In genomic region chr15:34435658-34436057, GRCh38 we compare ENCODE assay signal across 10 cellular contexts. TPM values are rescaled to one million over a fixed set of nuclear protein-coding genes. Genes with fewer than 3 reads are reported as not detected.
DNase-seq lines count a peak whose midpoint lies in the region; ATAC-seq and TF ChIP-seq lines count a peak whose summit lies in the region.
"Had no signal": no experiment of that assay in that cellular context is flagged by ENCODE, and none has a peak within 500 bp of the region (broad histone marks: within the 10 kb centered on the region; RNA-seq: fewer than 3 reads in every experiment).

No MANE protein-coding gene starts in this region.

- dilution Hi-C loops in mammary epithelial cell (cut with HindIII; ENCODE audit: low sequenced_read_pairs) = no loop called here

- H3K4me1 Mint-ChIP-seq in Caco-2 (ENCODE audit: low read depth, unreplicated experiment) = no peaks in the 10 kb centered on the region

- peaks cover 4% of the 10 kb centered on the region for H3K79me1 ChIP-seq in neuronal stem cell (ENCODE audit: low read depth, low read length)

- ATAC-seq in GM18517 (IDR thresholded peaks at IDR 0.05; ENCODE audit: unreplicated experiment) = no peak

- H2BK12ac ChIP-seq in neuronal stem cell (ENCODE audit: low read length) = no peak overlapping the region

- H3K14ac ChIP-seq in neuronal stem cell (ENCODE audit: low read length) = no peak overlapping the region

- peaks cover 39% of the 10 kb centered on the region for H3K79me2 ChIP-seq in mammary epithelial cell (ENCODE audit: insufficient read depth, low read length)

- H3K4me1 ChIP-seq in Caco-2 (no peaks in the 10 kb centered on the region), mammary epithelial cell (ENCODE audit: insufficient read depth, low read length) (peaks cover 6% of the 10 kb centered on the region), neuronal stem cell (ENCODE audit: control insufficient read depth in 2 of 2, insufficient read depth in 1 of 2, low read depth in 1 of 2, low read length in 2 of 2) (peaks cover 0 to 4% of the 10 kb centered on the region in 2 donors), tibial artery (peaks cover 0 to 18% (median 8%) of the 10 kb centered on the region in 4 donors)

- intact Hi-C loops in Caco-2 (cut with micrococcal nuclease; ENCODE audit: unreplicated experiment) (no loop called here), mammary epithelial cell (cut with micrococcal nuclease) (loop anchor here (2.0 to 10.0 kb wide), 2 partner anchors 69 to 191 kb away; partner anchors contain the start of gene LPCAT4), tibial artery (cut with DNase I; ENCODE audit: low total_unique reads) (no loop called here)

- H3K4me3 Mint-ChIP-seq in Caco-2 (ENCODE audit: unreplicated experiment) = peak overlapping the region; percentile 66

- H3K4me3 ChIP-seq in Caco-2 (ENCODE audit: low read depth, low read length) (0 out of 2 replicates have a peak overlapping the region, but pooled peaks have one; percentile 1), NB4 (ENCODE audit: low read depth, low read length) (peak overlapping the region; percentile 75), mammary epithelial cell (replicated peaks in 1 of 3; ENCODE audit: insufficient read depth in 1 of 3, low read depth in 2 of 3, low read length in 3 of 3) (no peak overlapping the region), neuronal stem cell (ENCODE audit: low read length in 2 of 2) (no peak overlapping the region), tibial artery (no peak overlapping the region)

- H3K23ac ChIP-seq in neuronal stem cell (ENCODE audit: low read depth, low read length, poor library complexity) = no peak overlapping the region

- no peak for TF ChIP-seq POLR2A in NB4 (IDR thresholded peaks at IDR 0.05; ENCODE audit: extremely low read depth, insufficient read length)

- no peaks in the 10 kb centered on the region for H3K9me3 ChIP-seq in Caco-2
- no peaks in the 10 kb centered on the region for H3K9me3 ChIP-seq in mammary epithelial cell (replicated peaks; ENCODE audit: insufficient read depth, low read length)
- H3K9me3 ChIP-seq in neuronal stem cell (replicated peaks in 1 of 2; ENCODE audit: control insufficient read depth in 2 of 2, insufficient read depth in 1 of 2, low read depth in 1 of 2, low read length in 2 of 2) = no peaks in the 10 kb centered on the region
- no peaks in the 10 kb centered on the region for H3K9me3 ChIP-seq in tibial artery

- BruUV-seq in Caco-2 (replicated peaks; lab: Mats Ljungman, UMichigan) = no TSS peak
- BruUV-seq in mammary epithelial cell (replicated peaks; lab: Mats Ljungman, UMichigan) = no TSS peak

- no peak overlapping the region for H4K91ac ChIP-seq in neuronal stem cell (ENCODE audit: low read depth, low read length, poor library complexity)

- H4K8ac ChIP-seq in neuronal stem cell (ENCODE audit: low read depth, low read length) = no peak overlapping the region

- no peak overlapping the region for H3K4ac ChIP-seq in neuronal stem cell (ENCODE audit: low read length)

- peaks cover 20% of the 10 kb centered on the region for H3K36me3 Mint-ChIP-seq in Caco-2 (ENCODE audit: insufficient read depth, unreplicated experiment)

- no peak overlapping the region for H2BK15ac ChIP-seq in neuronal stem cell (ENCODE audit: low read length)

- TF ChIP-seq CTCF in Caco-2 (IDR thresholded peaks at IDR 0.05; ENCODE audit: insufficient read depth in 1 of 2, low read depth in 1 of 2, low read length in 1 of 2, severe bottlenecking in 1 of 2, unreplicated experiment in 1 of 2) (no peak), NB4 (IDR thresholded peaks at IDR 0.05; ENCODE audit: low read depth, low read length) (no peak), mammary epithelial cell (conservative IDR thresholded peaks at IDR 0.05 in 1 of 2, IDR thresholded peaks at IDR 0.05 in 1 of 2; ENCODE audit: extremely low read depth in 1 of 2, insufficient read depth in 1 of 2, low read depth in 1 of 2, low read length in 2 of 2) (no peak), tibial artery (IDR thresholded peaks at IDR 0.05) (no peak)

- no peak overlapping the region for H3K27ac Mint-ChIP-seq in Caco-2 (ENCODE audit: unreplicated experiment)

- H2BK120ac ChIP-seq in neuronal stem cell (ENCODE audit: low read depth, low read length) = no peak overlapping the region

- DNase-seq in Caco-2 (no peak), NB4 (ENCODE audit: low read depth) (no peak), mammary epithelial cell (no peak), neuronal stem cell (ENCODE audit: low spot score) (no peak), tibial artery (no peak), DMS 273 (lab: John Stamatoyannopoulos, UW; ENCODE audit: unreplicated experiment) (no peak)
- DNase-seq: caudate nucleus, IMR-90, NCI-H2081 had no signal

- no peak overlapping the region for H2AK5ac ChIP-seq in neuronal stem cell (ENCODE audit: low read depth, low read length)

- H3K9ac ChIP-seq in mammary epithelial cell (ENCODE audit: insufficient read depth, low read length) = no peak overlapping the region
- H3K9ac ChIP-seq in neuronal stem cell (ENCODE audit: low read depth, low read length, poor library complexity) = no peak overlapping the region

- no peaks in the 10 kb centered on the region for H3K27me3 ChIP-seq in Caco-2 (replicated peaks; ENCODE audit: control insufficient read depth, insufficient read depth, low read length)
- no peaks in the 10 kb centered on the region for H3K27me3 ChIP-seq in mammary epithelial cell (ENCODE audit: insufficient read depth, low read length)
- peaks cover 0 to 23% (median 7%) of the 10 kb centered on the region in 3 experiments for H3K27me3 ChIP-seq in neuronal stem cell (ENCODE audit: control insufficient read depth in 3 of 3, insufficient read depth in 3 of 3, low read depth in 1 of 3, low read length in 3 of 3)
- no peaks in the 10 kb centered on the region for H3K27me3 ChIP-seq in tibial artery

- peak overlapping the region; percentile 41 for H3K18ac ChIP-seq in neuronal stem cell (ENCODE audit: low read length)

- no peaks in the 10 kb centered on the region for H3K36me3 ChIP-seq in Caco-2 (ENCODE audit: control insufficient read depth, insufficient read depth, low read length)
- H3K36me3 ChIP-seq in mammary epithelial cell (ENCODE audit: insufficient read depth, low read length) = peaks cover 2% of the 10 kb centered on the region
- peaks cover 0 to 35% of the 10 kb centered on the region in 2 donors for H3K36me3 ChIP-seq in neuronal stem cell (replicated peaks in 1 of 2; ENCODE audit: control insufficient read depth in 2 of 2, insufficient read depth in 2 of 2, low read length in 2 of 2)
- peaks cover 0 to 6% (median 0%) of the 10 kb centered on the region in 3 donors for H3K36me3 ChIP-seq in tibial artery

- POLR2A ChIA-PET in Caco-2 (lab: Charles Lee) = no interaction called here

- H3K4me2 ChIP-seq in mammary epithelial cell (ENCODE audit: insufficient read depth, low read depth, low read length) (peak overlapping the region; percentile 92), neuronal stem cell (ENCODE audit: insufficient read depth, low read length, poor library complexity, severe bottlenecking) (no peak overlapping the region)

- H2AFZ ChIP-seq in mammary epithelial cell (ENCODE audit: low read depth, low read length) (no peak overlapping the region), neuronal stem cell (ENCODE audit: low read length) (no peak overlapping the region)

- H4K20me1 ChIP-seq in mammary epithelial cell (ENCODE audit: insufficient read depth, low read length) = no peaks in the 10 kb centered on the region

- no peak overlapping the region for H2BK5ac ChIP-seq in neuronal stem cell (ENCODE audit: low read length)

- no peaks in the 10 kb centered on the region for H3K9me3 Mint-ChIP-seq in Caco-2 (ENCODE audit: unreplicated experiment)

- CTCF ChIA-PET in Caco-2 (lab: Charles Lee) (no interaction called here), mammary epithelial cell (lab: Charles Lee; ENCODE audit: low non-redundant PET) (no interaction called here)

- in situ Hi-C loops in mammary epithelial cell (cut with MboI; ENCODE audit: low sequenced_read_pairs in 2 of 2) = no loop called here

- no peak overlapping the region for H3K27ac ChIP-seq in mammary epithelial cell (ENCODE audit: insufficient read depth, low read depth, low read length)
- no peak overlapping the region for H3K27ac ChIP-seq in neuronal stem cell (replicated peaks; ENCODE audit: low read length)
- no peak overlapping the region for H3K27ac ChIP-seq in tibial artery

- 98% methylated on average over 8 of the region's 11 CpGs for WGBS in mammary epithelial cell (ENCODE audit: low coverage, missing lambda C conversion rate)
- no CpG with 5 or more reads among the region's 11 CpGs for WGBS in neuronal stem cell (ENCODE audit: extremely low coverage in 2 of 2, insufficient read length in 2 of 2, insufficient replicate concordance in 1 of 2), 2 donors

- H3K27me3 Mint-ChIP-seq in Caco-2 (ENCODE audit: insufficient read depth, unreplicated experiment) = peaks cover 2% of the 10 kb centered on the region

RNA-seq across cellular contexts. Expression of gene GOLGA8A, which starts 1.9 kb away (rescaled TPM):
- total RNA-seq in Caco-2 (2022) = 42.4 and 55.8 TPM in 2 replicates
- total RNA-seq in mammary epithelial cell = 100 to 1,000 TPM in 1 of 2 donors, 10 to 100 TPM in 1; 24.0 to 159 TPM
- polyA plus RNA-seq in mammary epithelial cell = 21.2 TPM
- 0.26 TPM for polyA minus RNA-seq in mammary epithelial cell
- polyA plus RNA-seq in neuronal stem cell (2013, experiment 1 of 2) = 16.2 TPM
- polyA plus RNA-seq in neuronal stem cell (2013, experiment 2 of 2) = 16.4 TPM

Comparison
In these comparisons a context has a peak if more than half of its experiments do, and no peak if none do; other contexts are left out.
1. H3K4me3 ChIP-seq: peak in Caco-2 (single experiment) and NB4 (single experiment); none in mammary epithelial cell (0 of 3), neuronal stem cell (0 of 2) and tibial artery (0 of 2).